Comparison of ENCODE assay signal across 20 cellular contexts in genomic region chr16:5865231-5865630, GRCh38.
"Had no signal": no experiment of that assay in that cellular context is flagged by ENCODE, and none has a peak within 500 bp of the region (broad histone marks: within the 10 kb centered on the region; RNA-seq: fewer than 3 reads in every experiment).

No MANE protein-coding gene starts in this region.

- H3K27me3 Mint-ChIP-seq: activated B cell treated with CpG ODN at 0.5 μM for 24 hours; activated CD4-positive, alpha-beta memory T cell treated with anti-CD3 and anti-CD28 coated beads for 36 hours; activated naive CD8-positive, alpha-beta T cell treated with anti-CD3 and anti-CD28 coated beads, Interleukin-2, amount 10 ng/mL, durations not matched to agents 7 days and 5 days; T-helper 17 cell had no signal

- H3K4me1 Mint-ChIP-seq: activated B cell treated with CpG ODN at 0.5 μM for 24 hours, natural killer cell, T-helper 17 cell had no signal

- DNase-seq: activated B cell treated with CpG ODN at 0.5 μM for 24 hours; activated CD4-positive, alpha-beta memory T cell treated with anti-CD3 and anti-CD28 coated beads for 36 hours; activated CD4-positive, alpha-beta T cell treated with anti-CD3 and anti-CD28 coated beads for 4 hours; activated effector memory CD4-positive, alpha-beta T cell treated with Interleukin-2 at 50 U/mL for 16 hours; activated naive CD4-positive, alpha-beta T cell treated with anti-CD3 and anti-CD28 coated beads for 36 hours; activated naive CD8-positive, alpha-beta T cell treated with anti-CD3 and anti-CD28 coated beads, Interleukin-2, amount 10 ng/mL, durations not matched to agents 7 days and 5 days; activated T-cell treated with anti-CD3 and anti-CD28 coated beads, Interleukin-2, amount 50 U/mL, for 72 hours; amniotic stem cell; effector memory CD4-positive, alpha-beta T cell; glutamatergic neuron; midbrain; natural killer cell; retina; spleen; stimulated activated CD4-positive, alpha-beta T cell treated with anti-CD3 and anti-CD28 coated beads, Interleukin-4, amount 100 ng/mL, for 24 hours; stimulated activated naive CD4-positive, alpha-beta T cell treated with Interleukin-2 at 50 U/mL for 16 hours; SW 1271; T-helper 17 cell had no signal

- H3K36me3 Mint-ChIP-seq: activated CD4-positive, alpha-beta memory T cell treated with anti-CD3 and anti-CD28 coated beads for 36 hours; activated naive CD8-positive, alpha-beta T cell treated with anti-CD3 and anti-CD28 coated beads, Interleukin-2, amount 10 ng/mL, durations not matched to agents 7 days and 5 days; brain; natural killer cell; type B pancreatic cell had no signal

- H3K27ac Mint-ChIP-seq: activated B cell treated with CpG ODN at 0.5 μM for 24 hours; activated CD4-positive, alpha-beta memory T cell treated with anti-CD3 and anti-CD28 coated beads for 36 hours; activated naive CD4-positive, alpha-beta T cell treated with anti-CD3 and anti-CD28 coated beads for 36 hours; activated naive CD8-positive, alpha-beta T cell treated with anti-CD3 and anti-CD28 coated beads, Interleukin-2, amount 10 ng/mL, durations not matched to agents 7 days and 5 days; activated T-cell treated with anti-CD3 and anti-CD28 coated beads, Interleukin-2, amount 50 U/mL, for 72 hours; brain; natural killer cell; T-helper 17 cell; type B pancreatic cell had no signal

- H3K4me3 Mint-ChIP-seq: activated B cell treated with CpG ODN at 0.5 μM for 24 hours; activated CD4-positive, alpha-beta memory T cell treated with anti-CD3 and anti-CD28 coated beads for 36 hours; activated naive CD4-positive, alpha-beta T cell treated with anti-CD3 and anti-CD28 coated beads for 36 hours; activated naive CD8-positive, alpha-beta T cell treated with anti-CD3 and anti-CD28 coated beads, Interleukin-2, amount 10 ng/mL, durations not matched to agents 7 days and 5 days; activated T-cell treated with anti-CD3 and anti-CD28 coated beads, Interleukin-2, amount 50 U/mL, for 72 hours; brain; natural killer cell; T-helper 17 cell; type B pancreatic cell had no signal

- H3K9me3 Mint-ChIP-seq: activated B cell treated with CpG ODN at 0.5 μM for 24 hours, natural killer cell, type B pancreatic cell had no signal
